ENCODE assay signal across 8 cellular contexts in the genomic region with DNA sequence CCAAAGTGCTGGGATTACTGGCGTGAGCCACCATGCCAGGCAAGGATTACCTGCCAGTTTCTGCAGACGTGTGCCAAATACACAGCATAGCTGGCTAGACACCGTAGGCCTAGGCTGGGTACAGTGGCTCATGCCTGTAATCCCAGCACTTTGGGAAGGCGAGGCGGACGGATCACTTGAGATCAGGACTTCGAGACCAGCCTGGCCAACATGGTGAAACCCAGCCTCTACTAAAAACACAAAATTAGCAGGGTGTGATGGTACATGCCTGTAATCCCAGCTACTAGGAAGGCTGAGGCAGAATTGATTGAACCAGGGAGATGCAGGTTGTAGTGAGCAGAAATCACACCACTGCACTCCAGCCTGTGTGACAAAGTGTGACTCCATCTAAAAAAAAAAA. TPM values are rescaled to one million over a fixed set of nuclear protein-coding genes. Genes with fewer than 3 reads are reported as not detected.
DNase-seq lines count a peak whose midpoint lies in the region; ATAC-seq and TF ChIP-seq lines count a peak whose summit lies in the region.

No MANE protein-coding gene starts in this region.

- H3K4me1 ChIP-seq in RWPE2 (ENCODE audit: insufficient read depth, poor library complexity, severe bottlenecking) (no peaks in the 10 kb centered on the region), psoas muscle (peaks cover 17% of the 10 kb centered on the region)

- TF ChIP-seq CTCF in GM12875 (IDR thresholded peaks at IDR 0.05; ENCODE audit: borderline replicate concordance, insufficient read depth, low read depth, low read length) (no peak), RWPE2 (IDR thresholded peaks at IDR 0.05; ENCODE audit: poor library complexity, severe bottlenecking) (no peak), epithelial cell of proximal tubule (conservative IDR thresholded peaks at IDR 0.05; ENCODE audit: low read depth, low read length) (no peak), psoas muscle (IDR thresholded peaks at IDR 0.05) (no peak)

- H3K9me3 ChIP-seq in RWPE2 (ENCODE audit: severe bottlenecking) (no peaks in the 10 kb centered on the region), psoas muscle (no peaks in the 10 kb centered on the region)

- H3K4me3 ChIP-seq in GM12875 (ENCODE audit: low read depth, low read length) (peak overlapping the region; percentile 94), RWPE2 (ENCODE audit: severe bottlenecking) (peak overlapping the region; percentile 84), epithelial cell of proximal tubule (ENCODE audit: low read depth, low read length) (peak overlapping the region; percentile 99), psoas muscle (peak overlapping the region; percentile 89)

- intact Hi-C loops in psoas muscle (cut with DNase I): loop anchor here in 1 of 2 donors (5.0 kb wide), 1 partner anchor 46 kb away; no protein-coding TSS in a partner anchor

- H3K27me3 ChIP-seq in RWPE2 (ENCODE audit: insufficient read depth, poor library complexity, severe bottlenecking) (no peaks in the 10 kb centered on the region), psoas muscle (ENCODE audit: insufficient read depth in 3 of 3, low read length in 2 of 3) (no peaks in the 10 kb centered on the region)

- no peak for DNase-seq in RWPE2 (ENCODE audit: low spot score)
- no peak for DNase-seq in epithelial cell of proximal tubule (ENCODE audit: low read depth)
- DNase-seq in psoas muscle: no peak
- DNase-seq in NCI-H2227 treated with DMSO at 0.1 percent for 48 hours (lab: John Stamatoyannopoulos, UW): no peak
- no peak for DNase-seq in amygdala (lab: John Stamatoyannopoulos, UW)
- DNase-seq in NCI-H226: no peak

- 54 to 61% (median 59%) methylated on average over 7 of the region's 7 CpGs for WGBS in psoas muscle, 3 donors

- H3K36me3 ChIP-seq in RWPE2 (ENCODE audit: low read depth): peaks cover 39% of the 10 kb centered on the region
- H3K36me3 ChIP-seq in psoas muscle (ENCODE audit: insufficient read depth in 1 of 2, low read depth in 1 of 2): peaks cover 4 to 36% of the 10 kb centered on the region in 2 donors

- no peak for ATAC-seq in RWPE2 (ENCODE audit: low read depth)
- no peak for ATAC-seq in psoas muscle
- ATAC-seq in GM18868 (IDR thresholded peaks at IDR 0.05; ENCODE audit: unreplicated experiment): no peak

- peak overlapping the region; percentile 53 for H3K27ac ChIP-seq in RWPE2 (ENCODE audit: poor library complexity, severe bottlenecking)
- no peak overlapping the region for H3K27ac ChIP-seq in psoas muscle

RNA-seq across cellular contexts. Expression of a gene that starts 0.9 kb away (rescaled TPM):
- total RNA-seq in epithelial cell of proximal tubule (49.6 and 85.6 TPM in 2 replicates), psoas muscle (10 to 100 TPM; 13.7 to 19.8 (median 18.1) TPM)
- 10 to 100 TPM; 20.7 to 25.8 (median 24.1) TPM for polyA plus RNA-seq in psoas muscle

RNA-seq across cellular contexts. Expression of a gene that starts 35.9 kb away (rescaled TPM):
- total RNA-seq in epithelial cell of proximal tubule (20.5 and 34.3 TPM in 2 replicates), psoas muscle (1 to 10 TPM; 2.2 to 4.3 (median 3.3) TPM)
- 1 to 10 TPM; 1.5 to 1.8 (median 1.6) TPM for polyA plus RNA-seq in psoas muscle

RNA-seq across cellular contexts. Expression of a gene that starts 43.5 kb away (rescaled TPM):
- total RNA-seq in epithelial cell of proximal tubule (1.4 and 2.7 TPM in 2 replicates), psoas muscle (1 to 10 TPM; 1.9 to 3.3 (median 2.7) TPM)
- polyA plus RNA-seq in psoas muscle: 1 to 10 TPM; 1.2 to 3.4 (median 2.9) TPM
